Comparison of ENCODE assay signal across 8 cellular contexts in genomic region chr15:101187820-101188516, GRCh38.
DNase-seq lines count a peak whose midpoint lies in the region; ATAC-seq and TF ChIP-seq lines count a peak whose summit lies in the region.

No MANE protein-coding gene starts in this region.

- H3K36me3 Mint-ChIP-seq in brain, result peaks cover 45% of the 10 kb centered on the region

- TF ChIP-seq CTCF in brain (conservative IDR thresholded peaks at IDR 0.05), result no peak
- TF ChIP-seq CTCF in mucosa of descending colon (IDR thresholded peaks at IDR 0.05), result no peak

- H3K9me3 Mint-ChIP-seq in brain, result peaks cover 0 to 5% (median 0%) of the 10 kb centered on the region in 5 experiments

- peaks cover 4% of the 10 kb centered on the region for H3K27me3 Mint-ChIP-seq in brain

- peaks cover 81% of the 10 kb centered on the region for H3K4me1 Mint-ChIP-seq in brain

- H3K9me3 ChIP-seq in mucosa of descending colon, result no peaks in the 10 kb centered on the region

- H3K27ac Mint-ChIP-seq in brain, result peak overlapping the region; percentile 5 to 97 (median 73)

- ATAC-seq in GM18499 (IDR thresholded peaks at IDR 0.05; ENCODE audit: insufficient read depth, unreplicated experiment), result peak; percentile 62
- peak; percentile 28 for ATAC-seq in HG03060 (IDR thresholded peaks at IDR 0.05; ENCODE audit: low read depth, unreplicated experiment)
- peak; percentile 50 for ATAC-seq in mucosa of descending colon

- DNase-seq in mucosa of descending colon, result no peak
- no peak for DNase-seq in NCI-H1048 (lab: John Stamatoyannopoulos, UW)
- DNase-seq in NCI-H2227 (lab: John Stamatoyannopoulos, UW; ENCODE audit: unreplicated experiment), result no peak
- DNase-seq in HuH-7 (ENCODE audit: low spot score), result no peak
- no peak for DNase-seq in SHP77 treated with DMSO at 0.1 percent for 48 hours (lab: John Stamatoyannopoulos, UW)

- peaks cover 4% of the 10 kb centered on the region for H3K4me1 ChIP-seq in mucosa of descending colon (ENCODE audit: low read depth)

- intact Hi-C loops in mucosa of descending colon (cut with DNase I, micrococcal nuclease), result no loop called here

- H3K4me3 Mint-ChIP-seq in brain, result peak overlapping the region; percentile 6 to 79 (median 75)

- no peak overlapping the region for H3K4me3 ChIP-seq in mucosa of descending colon

- H3K36me3 ChIP-seq in mucosa of descending colon (ENCODE audit: low read depth), result no peaks in the 10 kb centered on the region
